ENCODE assay signal across 1 cellular context in genomic region chr7:48337012-48337621, GRCh38.
TF ChIP-seq lines count a peak whose summit lies in the region.

No MANE protein-coding gene starts in this region.

TF ChIP-seq in K562, 482 proteins besides CTCF, POLR2A, EP300 and RAD21 (continued from another document):
- no peak for TF ChIP-seq PBX2 (CRISPR knock-in tag; IDR thresholded peaks at IDR 0.05; ENCODE audit: low read depth)
- TF ChIP-seq PBX2 (tag; conservative IDR thresholded peaks at IDR 0.05; ENCODE audit: low read depth): no peak
- TF ChIP-seq SMARCA4 (IDR thresholded peaks at IDR 0.05): no peak
- TF ChIP-seq NR0B1 (IDR thresholded peaks at IDR 0.05; ENCODE audit: partially characterized antibody): no peak
- no peak for TF ChIP-seq MCM3 (IDR thresholded peaks at IDR 0.05)
- TF ChIP-seq ZSCAN29 (IDR thresholded peaks at IDR 0.05): no peak
